15 cellular contexts compared by ENCODE assay signal in the genomic region with DNA sequence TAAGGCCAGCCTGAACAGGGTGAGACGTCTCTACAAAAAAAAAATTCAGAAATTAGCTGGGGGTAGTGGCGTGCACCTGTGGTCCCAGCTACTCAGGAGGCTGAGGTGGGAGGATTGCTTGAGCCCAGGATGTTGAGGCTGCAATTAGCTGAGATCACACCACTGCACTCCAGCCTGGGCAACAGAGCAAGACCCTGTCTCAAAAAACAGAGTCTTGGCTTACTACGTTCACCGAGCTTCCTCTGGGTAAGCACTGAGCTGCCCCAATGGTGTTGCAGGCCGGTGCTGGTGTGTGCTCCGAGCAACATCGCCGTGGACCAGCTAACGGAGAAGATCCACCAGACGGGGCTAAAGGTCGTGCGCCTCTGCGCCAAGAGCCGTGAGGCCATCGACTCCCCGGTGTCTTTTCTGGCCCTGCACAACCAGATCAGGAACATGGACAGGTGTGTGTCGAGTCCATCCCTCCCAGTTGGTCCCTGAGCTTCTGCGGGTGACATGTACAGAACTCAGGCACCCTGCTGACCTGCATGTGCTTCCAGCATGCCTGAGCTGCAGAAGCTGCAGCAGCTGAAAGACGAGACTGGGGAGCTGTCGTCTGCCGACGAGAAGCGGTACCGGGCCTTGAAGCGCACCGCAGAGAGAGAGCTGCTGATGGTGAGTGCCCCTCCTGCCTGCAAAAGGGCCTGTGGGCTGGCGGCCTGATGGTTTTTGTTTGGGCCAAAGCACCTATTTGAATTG. TPM values are rescaled to one million over a fixed set of nuclear protein-coding genes. Genes with fewer than 3 reads are reported as not detected.
"Had no signal": no experiment of that assay in that cellular context is flagged by ENCODE, and none has a peak within 500 bp of the region (broad histone marks: within the 10 kb centered on the region; RNA-seq: fewer than 3 reads in every experiment).

No MANE protein-coding gene starts in this region.

- ATAC-seq: stimulated activated naive CD8-positive, alpha-beta T cell treated with anti-CD3 and anti-CD28 coated beads, Interleukin-15, amount 100 ng/mL, for 72 hours had no signal

- H3K9me3 ChIP-seq: adrenal gland, esophagus squamous epithelium, pancreas, thyroid gland, vagina had no signal

- H3K4me1 Mint-ChIP-seq: activated CD4-positive, alpha-beta T cell treated with anti-CD3 and anti-CD28 coated beads, Interleukin-2, amount 10 ng/mL, durations not matched to agents 24 days and 14 days; neural crest cell; stimulated activated naive CD8-positive, alpha-beta T cell treated with anti-CD3 and anti-CD28 coated beads, Interleukin-15, amount 100 ng/mL, for 72 hours had no signal

- H3K27ac ChIP-seq: adrenal gland, brain microvascular endothelial cell, esophagus squamous epithelium, foreskin keratinocyte, pancreas, thyroid gland, vagina had no signal

- H3K4me3 Mint-ChIP-seq: activated CD4-positive, alpha-beta T cell treated with anti-CD3 and anti-CD28 coated beads, Interleukin-2, amount 10 ng/mL, durations not matched to agents 24 days and 14 days; neural crest cell; stimulated activated naive CD8-positive, alpha-beta T cell treated with anti-CD3 and anti-CD28 coated beads, Interleukin-15, amount 100 ng/mL, for 72 hours had no signal

- H3K4me3 ChIP-seq: adrenal gland, esophagus squamous epithelium, pancreas, thyroid gland, vagina had no signal

- H3K4me1 ChIP-seq: pancreas had no signal

- H3K9me3 Mint-ChIP-seq: activated CD4-positive, alpha-beta T cell treated with anti-CD3 and anti-CD28 coated beads, Interleukin-2, amount 10 ng/mL, durations not matched to agents 24 days and 14 days; neural crest cell; stimulated activated naive CD8-positive, alpha-beta T cell treated with anti-CD3 and anti-CD28 coated beads, Interleukin-15, amount 100 ng/mL, for 72 hours had no signal

- H3K27me3 Mint-ChIP-seq: activated CD4-positive, alpha-beta T cell treated with anti-CD3 and anti-CD28 coated beads, Interleukin-2, amount 10 ng/mL, durations not matched to agents 24 days and 14 days; stimulated activated naive CD8-positive, alpha-beta T cell treated with anti-CD3 and anti-CD28 coated beads, Interleukin-15, amount 100 ng/mL, for 72 hours had no signal

- DNase-seq: activated CD4-positive, alpha-beta T cell treated with anti-CD3 and anti-CD28 coated beads, Interleukin-2, amount 10 ng/mL, durations not matched to agents 24 days and 14 days; activated naive CD4-positive, alpha-beta T cell treated with Interleukin-2 at 50 U/mL for 16 hours; adrenal gland; esophagus squamous epithelium; foreskin keratinocyte; stimulated activated CD4-positive, alpha-beta T cell treated with anti-CD3 and anti-CD28 coated beads, Interleukin-4, amount 100 ng/mL, for 4 hours; stimulated activated naive CD8-positive, alpha-beta T cell treated with anti-CD3 and anti-CD28 coated beads, Interleukin-15, amount 100 ng/mL, for 72 hours; T1000 had no signal

- FAIRE-seq: keratinocyte, pancreas had no signal

- H3K27me3 ChIP-seq: adrenal gland, brain microvascular endothelial cell, esophagus squamous epithelium, foreskin keratinocyte, pancreas, thyroid gland, vagina had no signal

- H3K27ac Mint-ChIP-seq: activated CD4-positive, alpha-beta T cell treated with anti-CD3 and anti-CD28 coated beads, Interleukin-2, amount 10 ng/mL, durations not matched to agents 24 days and 14 days had no signal

RNA-seq across cellular contexts. Expression of gene CERS1, which starts 40.1 kb away (rescaled TPM):
- polyA plus RNA-seq: liver had no signal
